Comparison of ENCODE assay signal across 8 cellular contexts in the genomic region with DNA sequence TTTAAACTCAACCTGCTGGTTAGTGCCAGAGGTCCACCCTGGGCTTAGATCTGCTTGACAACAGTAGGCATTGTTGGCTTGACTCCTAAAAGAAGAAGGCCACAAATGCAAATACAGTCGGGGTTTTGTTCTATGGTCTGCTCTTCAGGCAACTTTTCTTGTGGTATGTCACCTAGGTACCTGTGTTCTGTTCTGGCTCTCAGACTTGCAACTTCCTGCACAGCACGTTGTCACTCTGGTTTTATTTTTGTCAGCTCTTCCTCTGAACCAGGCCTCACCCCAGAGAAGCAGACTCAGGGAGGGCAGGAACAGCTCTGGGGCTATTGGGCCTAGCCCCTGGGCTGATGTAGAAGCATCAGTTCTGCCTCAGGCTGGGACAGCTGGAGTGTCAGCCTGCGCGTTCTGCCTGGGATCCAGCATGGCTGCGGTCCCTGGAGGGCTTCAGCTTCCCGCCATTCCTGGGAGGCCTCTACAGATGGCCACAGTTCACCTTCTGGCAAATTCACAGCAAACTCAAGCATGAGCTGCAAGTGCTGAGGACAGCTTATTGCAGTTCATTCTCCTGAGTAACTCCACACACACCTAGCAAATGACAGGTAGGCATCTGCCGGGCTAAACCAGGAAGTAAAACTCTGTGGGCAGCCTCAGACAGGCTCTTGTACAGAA. TPM values are rescaled to one million over a fixed set of nuclear protein-coding genes. Genes with fewer than 3 reads are reported as not detected.
DNase-seq lines count a peak whose midpoint lies in the region; ATAC-seq and TF ChIP-seq lines count a peak whose summit lies in the region.

No MANE protein-coding gene starts in this region.

- POLR2A ChIA-PET in CD8-positive, alpha-beta memory T cell (lab: Charles Lee), result interaction anchor here (0.7 to 5.3 kb wide), 9 partner anchors 9 to 1586 kb away, joined by 3 to 54 read pairs (median 3); a partner anchor contains a TSS

- H3K4me1 Mint-ChIP-seq in CD8-positive, alpha-beta memory T cell, result peaks cover 87 to 91% (median 90%) of the 10 kb centered on the region in 3 donors

- H3K4me1 ChIP-seq in CD8-positive, alpha-beta memory T cell (ENCODE audit: insufficient read depth, low read length), result peaks cover 90% of the 10 kb centered on the region
- peaks cover 68 to 69% of the 10 kb centered on the region in 2 donors for H3K4me1 ChIP-seq in mucosa of rectum (ENCODE audit: control insufficient read depth in 2 of 2, insufficient read depth in 2 of 2, low read length in 2 of 2)
- peaks cover 43% of the 10 kb centered on the region for H3K4me1 ChIP-seq in testis

- CTCF ChIA-PET in CD8-positive, alpha-beta memory T cell (lab: Charles Lee), result interaction anchor here (0.9 to 3.8 kb wide), 6 partner anchors 9 to 58 kb away, joined by 3 to 22 read pairs (median 6); a partner anchor contains a TSS

- H3K27ac Mint-ChIP-seq in CD8-positive, alpha-beta memory T cell, result peak overlapping the region; percentile 89 to 99 (median 97)

- H3K9ac ChIP-seq in mucosa of rectum (ENCODE audit: low read depth in 1 of 2, low read length in 2 of 2), result peak overlapping the region; percentile 64 to 74

- H3K4me3 ChIP-seq in CD8-positive, alpha-beta memory T cell (ENCODE audit: low read length), result peak overlapping the region; percentile 20
- H3K4me3 ChIP-seq in mucosa of rectum (ENCODE audit: low read length in 2 of 2) (peak overlapping the region in 1 of 2 donors; percentile 44), testis (no peak overlapping the region)

- TF ChIP-seq POLR2A in testis (IDR thresholded peaks at IDR 0.05), result no peak

- peak; percentile 55 for ATAC-seq in GM19455 (IDR thresholded peaks at IDR 0.05; ENCODE audit: unreplicated experiment)
- ATAC-seq in HG03521 (IDR thresholded peaks at IDR 0.05; ENCODE audit: unreplicated experiment), result peak; percentile 53

- WGBS in testis, 2 donors, result 71 to 76% methylated on average over 3 to 7 of the region's 7 CpGs

- H3K36me3 ChIP-seq in CD8-positive, alpha-beta memory T cell (ENCODE audit: insufficient read depth, low read length), result no peaks in the 10 kb centered on the region
- no peaks in the 10 kb centered on the region for H3K36me3 ChIP-seq in mucosa of rectum (ENCODE audit: control insufficient read depth in 2 of 2, insufficient read depth in 2 of 2, low read length in 2 of 2)
- no peaks in the 10 kb centered on the region for H3K36me3 ChIP-seq in testis (ENCODE audit: low read depth, missing control alignments)

- no peaks in the 10 kb centered on the region for H3K9me3 ChIP-seq in CD8-positive, alpha-beta memory T cell (ENCODE audit: low read length)
- H3K9me3 ChIP-seq in mucosa of rectum (ENCODE audit: control insufficient read depth in 2 of 2, low read length in 2 of 2) (no peaks in the 10 kb centered on the region), testis (no peaks in the 10 kb centered on the region)

- peak; percentile 32 to 84 (median 76) for DNase-seq in CD8-positive, alpha-beta memory T cell
- DNase-seq in activated effector memory CD4-positive, alpha-beta T cell treated with anti-CD3 and anti-CD28 coated beads, Interleukin-2, amount 50 U/mL, for 16 hours, result peak; percentile 74
- no peak for DNase-seq in testis
- DNase-seq in mucosa of gallbladder (ENCODE audit: low spot score), result no peak
- DNase-seq in NCI-H187 (lab: John Stamatoyannopoulos, UW), result no peak

- peak overlapping the region; percentile 51 for H3K27ac ChIP-seq in CD8-positive, alpha-beta memory T cell (ENCODE audit: low read depth, low read length)
- H3K27ac ChIP-seq in mucosa of rectum (ENCODE audit: low read depth in 2 of 2, low read length in 2 of 2), result peak overlapping the region; percentile 98 to 99
- peak overlapping the region in 1 of 2 donors; percentile 28 for H3K27ac ChIP-seq in testis

- H3K36me3 Mint-ChIP-seq in CD8-positive, alpha-beta memory T cell, result peaks cover 0 to 2% (median 0%) of the 10 kb centered on the region in 3 donors

- intact Hi-C loops in testis (cut with DNase I; ENCODE audit: low total_unique reads), result no loop called here

- H3K4me3 Mint-ChIP-seq in CD8-positive, alpha-beta memory T cell, result peak overlapping the region; percentile 13 to 78 (median 65)

- no peaks in the 10 kb centered on the region for H3K27me3 ChIP-seq in CD8-positive, alpha-beta memory T cell (ENCODE audit: insufficient read depth, low read length, poor library complexity, severe bottlenecking)
- H3K27me3 ChIP-seq in mucosa of rectum (ENCODE audit: control insufficient read depth in 2 of 2, insufficient read depth in 2 of 2, low read length in 2 of 2), result no peaks in the 10 kb centered on the region
- H3K27me3 ChIP-seq in testis, result no peaks in the 10 kb centered on the region

- TF ChIP-seq CTCF in testis (IDR thresholded peaks at IDR 0.05), result no peak

- no peaks in the 10 kb centered on the region for H3K27me3 Mint-ChIP-seq in CD8-positive, alpha-beta memory T cell

- no peaks in the 10 kb centered on the region for H3K9me3 Mint-ChIP-seq in CD8-positive, alpha-beta memory T cell

RNA-seq across cellular contexts. Expression of a gene that starts 11.0 kb away (rescaled TPM):
- 10 to 100 TPM; 88.4 to 96.1 TPM for total RNA-seq in CD8-positive, alpha-beta memory T cell
- 540 TPM for polyA plus RNA-seq in CD8-positive, alpha-beta memory T cell
- total RNA-seq in testis (10 to 100 TPM; 64.0 to 71.1 TPM), mucosa of gallbladder (150 TPM)
- polyA plus RNA-seq in testis (ENCODE audit: insufficient read depth, low read depth, low replicate concordance), result 124 TPM

RNA-seq across cellular contexts. Expression of a gene that starts 58.3 kb away (rescaled TPM):
- total RNA-seq in CD8-positive, alpha-beta memory T cell, result 10 to 100 TPM; 36.4 to 41.1 TPM
- polyA plus RNA-seq in CD8-positive, alpha-beta memory T cell, result 34.9 TPM
- total RNA-seq in testis (10 to 100 TPM; 41.8 to 57.7 TPM), mucosa of gallbladder (23.7 TPM)
- polyA plus RNA-seq in testis (ENCODE audit: insufficient read depth, low read depth, low replicate concordance), result 202 TPM

RNA-seq across cellular contexts. Expression of a gene that starts 58.7 kb away (rescaled TPM):
- total RNA-seq in CD8-positive, alpha-beta memory T cell, result 10 to 100 TPM; 57.4 to 63.1 TPM
- polyA plus RNA-seq in CD8-positive, alpha-beta memory T cell, result 57.5 TPM
- total RNA-seq in testis, result 100 to 1,000 TPM in 1 of 2 donors, 10 to 100 TPM in 1; 91.1 to 104 TPM
- polyA plus RNA-seq in testis (ENCODE audit: insufficient read depth, low read depth, low replicate concordance), result 61.5 TPM
- total RNA-seq in mucosa of gallbladder, result 75.1 TPM

Comparison
In these comparisons a context has a peak if more than half of its experiments do, and no peak if none do; other contexts are left out.
1. DNase-seq: peak in CD8-positive, alpha-beta memory T cell (5 of 5) and activated effector memory CD4-positive, alpha-beta T cell treated with anti-CD3 and anti-CD28 coated beads, Interleukin-2, amount 50 U/mL, for 16 hours (single experiment); none in testis (single experiment), mucosa of gallbladder (single experiment) and NCI-H187 (0 of 2).